In the genomic region with DNA sequence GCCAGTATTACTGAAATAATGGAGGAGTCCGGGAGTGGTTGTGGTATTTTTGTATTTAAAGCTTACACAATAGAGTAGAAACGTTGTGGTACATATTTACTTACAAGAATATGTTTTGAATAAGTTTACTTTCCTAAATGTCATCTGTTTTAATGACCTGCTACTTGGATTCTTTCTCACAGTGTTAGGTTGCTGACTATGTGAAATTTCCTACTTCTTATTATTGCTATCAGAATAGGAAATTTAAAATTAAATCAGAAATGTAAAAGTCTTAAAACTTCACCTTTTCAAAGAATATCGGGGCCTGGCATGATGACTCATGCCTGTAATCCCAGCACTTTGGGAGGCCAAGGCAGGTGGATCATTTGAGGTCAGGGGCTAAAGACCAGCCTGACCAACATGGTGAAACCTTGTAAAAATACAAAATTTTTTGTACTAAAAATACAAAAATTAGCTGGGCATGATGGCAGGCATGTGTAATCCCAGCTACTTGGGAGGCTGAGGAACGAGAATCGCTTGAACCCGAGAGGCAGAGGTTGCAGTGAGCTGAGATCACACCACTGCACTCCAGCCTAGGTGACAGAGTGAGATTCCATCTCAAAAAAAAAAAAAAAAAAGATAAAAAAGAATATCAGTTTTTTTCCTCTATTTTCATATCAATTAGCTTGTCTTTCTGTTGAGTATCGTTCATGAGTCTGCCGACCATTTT, we compare ENCODE assay signal across 1 cellular context.
TF ChIP-seq lines count a peak whose summit lies in the region.

No MANE protein-coding gene starts in this region.

TF ChIP-seq in HepG2, 621 proteins besides CTCF, POLR2A, EP300 and RAD21 (continued from another document and continues in another):
- TF ChIP-seq, protein P1, sequence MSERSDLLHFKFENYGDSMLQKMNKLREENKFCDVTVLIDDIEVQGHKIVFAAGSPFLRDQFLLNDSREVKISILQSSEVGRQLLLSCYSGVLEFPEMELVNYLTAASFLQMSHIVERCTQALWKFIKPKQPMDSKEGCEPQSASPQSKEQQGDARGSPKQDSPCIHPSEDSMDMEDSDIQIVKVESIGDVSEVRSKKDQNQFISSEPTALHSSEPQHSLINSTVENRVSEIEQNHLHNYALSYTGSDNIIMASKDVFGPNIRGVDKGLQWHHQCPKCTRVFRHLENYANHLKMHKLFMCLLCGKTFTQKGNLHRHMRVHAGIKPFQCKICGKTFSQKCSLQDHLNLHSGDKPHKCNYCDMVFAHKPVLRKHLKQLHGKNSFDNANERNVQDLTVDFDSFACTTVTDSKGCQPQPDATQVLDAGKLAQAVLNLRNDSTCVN (CRISPR knock-in tag; IDR thresholded peaks at IDR 0.05; ENCODE audit: borderline replicate concordance) = no peak
- TF ChIP-seq PRDM10 (CRISPR knock-in tag; IDR thresholded peaks at IDR 0.05; ENCODE audit: low read depth) (no peak), TFE3 (CRISPR knock-in tag; IDR thresholded peaks at IDR 0.05) (peak; percentile 73), JDP2 (CRISPR knock-in tag; IDR thresholded peaks at IDR 0.05; ENCODE audit: borderline replicate concordance) (no peak), ZNF703 (CRISPR knock-in tag; IDR thresholded peaks at IDR 0.05; ENCODE audit: borderline replicate concordance) (no peak), ZNF12 (CRISPR knock-in tag; IDR thresholded peaks at IDR 0.05) (no peak), E2F2 (CRISPR knock-in tag; IDR thresholded peaks at IDR 0.05; ENCODE audit: borderline replicate concordance) (no peak), REL (CRISPR knock-in tag; conservative IDR thresholded peaks at IDR 0.05) (no peak), ZNF205 (CRISPR knock-in tag; IDR thresholded peaks at IDR 0.05) (no peak), ZFP36L1 (CRISPR knock-in tag; IDR thresholded peaks at IDR 0.05) (no peak), SRF (IDR thresholded peaks at IDR 0.05; ENCODE audit: low read depth, low read length) (no peak), SOX5 (CRISPR knock-in tag; IDR thresholded peaks at IDR 0.05; ENCODE audit: borderline replicate concordance) (peak; percentile 26; the same call in 1 of the 2 replicates), CHD4 (IDR thresholded peaks at IDR 0.05; ENCODE audit: borderline replicate concordance, low read length) (no peak), DPF2 (CRISPR knock-in tag; IDR thresholded peaks at IDR 0.05; ENCODE audit: borderline replicate concordance, low read depth) (0 out of 2 replicates have a peak, but pooled peaks have one; percentile 52)
- TF ChIP-seq, protein P2, sequence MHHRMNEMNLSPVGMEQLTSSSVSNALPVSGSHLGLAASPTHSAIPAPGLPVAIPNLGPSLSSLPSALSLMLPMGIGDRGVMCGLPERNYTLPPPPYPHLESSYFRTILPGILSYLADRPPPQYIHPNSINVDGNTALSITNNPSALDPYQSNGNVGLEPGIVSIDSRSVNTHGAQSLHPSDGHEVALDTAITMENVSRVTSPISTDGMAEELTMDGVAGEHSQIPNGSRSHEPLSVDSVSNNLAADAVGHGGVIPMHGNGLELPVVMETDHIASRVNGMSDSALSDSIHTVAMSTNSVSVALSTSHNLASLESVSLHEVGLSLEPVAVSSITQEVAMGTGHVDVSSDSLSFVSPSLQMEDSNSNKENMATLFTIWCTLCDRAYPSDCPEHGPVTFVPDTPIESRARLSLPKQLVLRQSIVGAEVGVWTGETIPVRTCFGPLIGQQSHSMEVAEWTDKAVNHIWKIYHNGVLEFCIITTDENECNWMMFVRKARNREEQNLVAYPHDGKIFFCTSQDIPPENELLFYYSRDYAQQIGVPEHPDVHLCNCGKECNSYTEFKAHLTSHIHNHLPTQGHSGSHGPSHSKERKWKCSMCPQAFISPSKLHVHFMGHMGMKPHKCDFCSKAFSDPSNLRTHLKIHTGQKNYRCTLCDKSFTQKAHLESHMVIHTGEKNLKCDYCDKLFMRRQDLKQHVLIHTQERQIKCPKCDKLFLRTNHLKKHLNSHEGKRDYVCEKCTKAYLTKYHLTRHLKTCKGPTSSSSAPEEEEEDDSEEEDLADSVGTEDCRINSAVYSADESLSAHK (CRISPR knock-in tag; IDR thresholded peaks at IDR 0.05; ENCODE audit: borderline replicate concordance) = no peak
- TF ChIP-seq, protein P3, sequence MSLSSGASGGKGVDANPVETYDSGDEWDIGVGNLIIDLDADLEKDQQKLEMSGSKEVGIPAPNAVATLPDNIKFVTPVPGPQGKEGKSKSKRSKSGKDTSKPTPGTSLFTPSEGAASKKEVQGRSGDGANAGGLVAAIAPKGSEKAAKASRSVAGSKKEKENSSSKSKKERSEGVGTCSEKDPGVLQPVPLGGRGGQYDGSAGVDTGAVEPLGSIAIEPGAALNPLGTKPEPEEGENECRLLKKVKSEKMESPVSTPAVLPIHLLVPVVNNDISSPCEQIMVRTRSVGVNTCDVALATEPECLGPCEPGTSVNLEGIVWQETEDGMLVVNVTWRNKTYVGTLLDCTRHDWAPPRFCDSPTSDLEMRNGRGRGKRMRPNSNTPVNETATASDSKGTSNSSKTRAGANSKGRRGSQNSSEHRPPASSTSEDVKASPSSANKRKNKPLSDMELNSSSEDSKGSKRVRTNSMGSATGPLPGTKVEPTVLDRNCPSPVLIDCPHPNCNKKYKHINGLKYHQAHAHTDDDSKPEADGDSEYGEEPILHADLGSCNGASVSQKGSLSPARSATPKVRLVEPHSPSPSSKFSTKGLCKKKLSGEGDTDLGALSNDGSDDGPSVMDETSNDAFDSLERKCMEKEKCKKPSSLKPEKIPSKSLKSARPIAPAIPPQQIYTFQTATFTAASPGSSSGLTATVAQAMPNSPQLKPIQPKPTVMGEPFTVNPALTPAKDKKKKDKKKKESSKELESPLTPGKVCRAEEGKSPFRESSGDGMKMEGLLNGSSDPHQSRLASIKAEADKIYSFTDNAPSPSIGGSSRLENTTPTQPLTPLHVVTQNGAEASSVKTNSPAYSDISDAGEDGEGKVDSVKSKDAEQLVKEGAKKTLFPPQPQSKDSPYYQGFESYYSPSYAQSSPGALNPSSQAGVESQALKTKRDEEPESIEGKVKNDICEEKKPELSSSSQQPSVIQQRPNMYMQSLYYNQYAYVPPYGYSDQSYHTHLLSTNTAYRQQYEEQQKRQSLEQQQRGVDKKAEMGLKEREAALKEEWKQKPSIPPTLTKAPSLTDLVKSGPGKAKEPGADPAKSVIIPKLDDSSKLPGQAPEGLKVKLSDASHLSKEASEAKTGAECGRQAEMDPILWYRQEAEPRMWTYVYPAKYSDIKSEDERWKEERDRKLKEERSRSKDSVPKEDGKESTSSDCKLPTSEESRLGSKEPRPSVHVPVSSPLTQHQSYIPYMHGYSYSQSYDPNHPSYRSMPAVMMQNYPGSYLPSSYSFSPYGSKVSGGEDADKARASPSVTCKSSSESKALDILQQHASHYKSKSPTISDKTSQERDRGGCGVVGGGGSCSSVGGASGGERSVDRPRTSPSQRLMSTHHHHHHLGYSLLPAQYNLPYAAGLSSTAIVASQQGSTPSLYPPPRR (CRISPR knock-in tag; IDR thresholded peaks at IDR 0.05; ENCODE audit: borderline replicate concordance) = no peak
- TF ChIP-seq, protein P4, sequence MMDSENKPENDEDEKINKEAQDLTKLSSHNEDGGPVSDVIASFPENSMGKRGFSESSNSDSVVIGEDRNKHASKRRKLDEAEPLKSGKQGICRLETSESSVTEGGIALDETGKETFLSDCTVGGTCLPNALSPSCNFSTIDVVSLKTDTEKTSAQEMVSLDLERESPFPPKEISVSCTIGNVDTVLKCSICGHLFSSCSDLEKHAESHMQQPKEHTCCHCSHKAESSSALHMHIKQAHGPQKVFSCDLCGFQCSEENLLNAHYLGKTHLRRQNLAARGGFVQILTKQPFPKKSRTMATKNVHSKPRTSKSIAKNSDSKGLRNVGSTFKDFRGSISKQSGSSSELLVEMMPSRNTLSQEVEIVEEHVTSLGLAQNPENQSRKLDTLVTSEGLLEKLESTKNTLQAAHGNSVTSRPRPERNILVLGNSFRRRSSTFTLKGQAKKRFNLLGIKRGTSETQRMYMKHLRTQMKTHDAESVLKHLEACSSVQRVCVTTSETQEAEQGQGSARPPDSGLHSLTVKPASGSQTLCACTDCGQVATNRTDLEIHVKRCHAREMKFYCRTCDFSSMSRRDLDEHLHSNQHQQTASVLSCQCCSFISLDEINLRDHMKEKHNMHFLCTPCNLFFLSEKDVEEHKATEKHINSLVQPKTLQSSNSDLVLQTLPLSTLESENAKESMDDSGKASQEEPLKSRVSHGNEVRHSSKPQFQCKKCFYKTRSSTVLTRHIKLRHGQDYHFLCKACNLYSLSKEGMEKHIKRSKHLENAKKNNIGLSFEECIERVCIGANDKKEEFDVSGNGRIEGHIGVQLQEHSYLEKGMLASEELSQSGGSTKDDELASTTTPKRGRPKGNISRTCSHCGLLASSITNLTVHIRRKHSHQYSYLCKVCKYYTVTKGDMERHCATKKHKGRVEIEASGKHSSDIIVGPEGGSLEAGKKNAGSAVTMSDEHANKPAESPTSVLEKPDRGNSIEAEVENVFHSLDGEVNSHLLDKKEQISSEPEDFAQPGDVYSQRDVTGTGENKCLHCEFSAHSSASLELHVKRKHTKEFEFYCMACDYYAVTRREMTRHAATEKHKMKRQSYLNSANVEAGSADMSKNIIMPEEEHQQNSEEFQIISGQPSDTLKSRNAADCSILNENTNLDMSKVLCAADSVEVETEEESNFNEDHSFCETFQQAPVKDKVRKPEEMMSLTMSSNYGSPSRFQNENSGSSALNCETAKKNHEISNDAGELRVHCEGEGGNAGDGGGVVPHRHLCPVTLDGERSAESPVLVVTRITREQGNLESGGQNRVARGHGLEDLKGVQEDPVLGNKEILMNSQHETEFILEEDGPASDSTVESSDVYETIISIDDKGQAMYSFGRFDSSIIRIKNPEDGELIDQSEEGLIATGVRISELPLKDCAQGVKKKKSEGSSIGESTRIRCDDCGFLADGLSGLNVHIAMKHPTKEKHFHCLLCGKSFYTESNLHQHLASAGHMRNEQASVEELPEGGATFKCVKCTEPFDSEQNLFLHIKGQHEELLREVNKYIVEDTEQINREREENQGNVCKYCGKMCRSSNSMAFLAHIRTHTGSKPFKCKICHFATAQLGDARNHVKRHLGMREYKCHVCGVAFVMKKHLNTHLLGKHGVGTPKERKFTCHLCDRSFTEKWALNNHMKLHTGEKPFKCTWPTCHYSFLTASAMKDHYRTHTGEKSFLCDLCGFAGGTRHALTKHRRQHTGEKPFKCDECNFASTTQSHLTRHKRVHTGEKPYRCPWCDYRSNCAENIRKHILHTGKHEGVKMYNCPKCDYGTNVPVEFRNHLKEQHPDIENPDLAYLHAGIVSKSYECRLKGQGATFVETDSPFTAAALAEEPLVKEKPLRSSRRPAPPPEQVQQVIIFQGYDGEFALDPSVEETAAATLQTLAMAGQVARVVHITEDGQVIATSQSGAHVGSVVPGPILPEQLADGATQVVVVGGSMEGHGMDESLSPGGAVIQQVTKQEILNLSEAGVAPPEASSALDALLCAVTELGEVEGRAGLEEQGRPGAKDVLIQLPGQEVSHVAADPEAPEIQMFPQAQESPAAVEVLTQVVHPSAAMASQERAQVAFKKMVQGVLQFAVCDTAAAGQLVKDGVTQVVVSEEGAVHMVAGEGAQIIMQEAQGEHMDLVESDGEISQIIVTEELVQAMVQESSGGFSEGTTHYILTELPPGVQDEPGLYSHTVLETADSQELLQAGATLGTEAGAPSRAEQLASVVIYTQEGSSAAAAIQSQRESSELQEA (CRISPR knock-in tag; IDR thresholded peaks at IDR 0.05; ENCODE audit: not compliant biosample characterization) = no peak
